26 cellular contexts compared by ENCODE assay signal in genomic region chr13:52125547-52125946, GRCh38. TPM values are rescaled to one million over a fixed set of nuclear protein-coding genes. Genes with fewer than 3 reads are reported as not detected.
"Had no signal": no experiment of that assay in that cellular context is flagged by ENCODE, and none has a peak within 500 bp of the region (broad histone marks: within the 10 kb centered on the region; RNA-seq: fewer than 3 reads in every experiment).

No MANE protein-coding gene starts in this region.

- H2AFZ ChIP-seq: PC-9 had no signal

- H3K27ac ChIP-seq: HL-60, PC-9, Peyer's patch, SJCRH30 had no signal

- H3K9me3 ChIP-seq: Peyer's patch, SJCRH30 had no signal

- ATAC-seq: Right ventricle myocardium inferior, SK-N-SH treated with all-trans-retinoic acid at 6 μM for 48 hours had no signal

- H3K4me2 ChIP-seq: PC-9 had no signal

- FAIRE-seq: HTR-8/SVneo had no signal

- H3K36me3 ChIP-seq: SJCRH30 had no signal

- H3K4me3 ChIP-seq: PC-9, Peyer's patch, SJCRH30 had no signal

- H3K27me3 ChIP-seq: Peyer's patch, SJCRH30 had no signal

- DNase-seq: KBM-7, MV-4-11, NCI-H1048, NCI-H1105, NCI-H1417, NCI-H1436 treated with DMSO at 0.1 percent for 48 hours, NCI-H1694, NCI-H1930, NCI-H2081, NCI-H2107, NCI-H226, NCI-H446, NCI-H510A, NCI-H524 treated with DMSO at 0.1 percent for 48 hours, NCI-H69, NCI-H774, PC-9, Peyer's patch, SHP77 treated with DMSO at 0.1 percent for 48 hours, SJCRH30 had no signal

RNA-seq across cellular contexts. Expression of gene NEK5, which starts 3.3 kb away (rescaled TPM):
- total RNA-seq: LHCN-M2, PC-9, RPMI7951, SJCRH30 had no signal
